ENCODE assay signal across 5 cellular contexts in the genomic region with DNA sequence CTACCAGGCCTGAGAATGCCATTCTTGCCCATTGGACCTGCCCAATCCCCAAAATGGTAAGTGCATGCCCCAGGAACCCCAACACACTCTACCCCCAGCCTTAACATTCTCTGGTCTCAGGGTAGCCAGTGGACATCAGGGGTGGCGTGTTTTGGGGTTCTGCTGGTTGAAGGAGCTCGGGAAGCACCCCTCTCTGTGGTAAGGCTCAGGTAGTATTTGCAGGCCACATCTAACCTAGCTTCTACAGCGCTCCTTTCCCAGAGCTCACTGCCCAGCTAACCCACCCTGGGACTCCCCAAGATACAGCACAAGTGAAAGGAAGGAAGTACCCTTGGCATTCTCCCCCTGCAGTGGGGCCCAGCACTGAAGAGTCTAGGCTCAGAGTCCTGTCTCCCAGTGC.
"Had no signal": no experiment of that assay in that cellular context is flagged by ENCODE, and none has a peak within 500 bp of the region (broad histone marks: within the 10 kb centered on the region; RNA-seq: fewer than 3 reads in every experiment).

No MANE protein-coding gene starts in this region.

- H3K4me1 Mint-ChIP-seq: IgD-negative memory B cell had no signal

- H3K9me3 Mint-ChIP-seq: GM23338, H9, IgD-negative memory B cell had no signal

- ATAC-seq: GM23338 had no signal

- H2AFZ ChIP-seq: GM23338 had no signal

- H3K27me3 Mint-ChIP-seq: IgD-negative memory B cell had no signal

- DNase-seq: H9, HCEC 1CT, KBM-7 had no signal

- H3K4me3 ChIP-seq: GM23338 had no signal

- H3K4me3 Mint-ChIP-seq: GM23338, H9, IgD-negative memory B cell had no signal

- H3K27ac Mint-ChIP-seq: GM23338, H9, IgD-negative memory B cell had no signal

- H3K4me2 ChIP-seq: GM23338 had no signal
